In genomic region chr1:223853748-223854147, GRCh38 we compare ENCODE assay signal across 24 cellular contexts.
"Had no signal": no experiment of that assay in that cellular context is flagged by ENCODE, and none has a peak within 500 bp of the region (broad histone marks: within the 10 kb centered on the region; RNA-seq: fewer than 3 reads in every experiment).

No MANE protein-coding gene starts in this region.

- DNase-seq: activated CD4-positive, alpha-beta T cell treated with anti-CD3 and anti-CD28 coated beads, Interleukin-2, amount 10 ng/mL, durations not matched to agents 7 days and 5 days; activated CD8-positive, alpha-beta T cell treated with anti-CD3 and anti-CD28 coated beads, Interleukin-2, amount 10 ng/mL, durations not matched to agents 7 days and 5 days; activated gamma-delta T cell treated with Interleukin-2 at 50 U/mL for 16 hours; adrenal gland; central memory CD4-positive, alpha-beta T cell; dermis blood vessel endothelial cell; effector memory CD4-positive, alpha-beta T cell; glutamatergic neuron; kidney glomerular epithelial cell; left ventricle myocardium inferior; naive thymus-derived CD4-positive, alpha-beta T cell; occipital lobe; posterior cingulate gyrus; right lobe of liver; stimulated activated CD4-positive, alpha-beta T cell treated with anti-CD3 and anti-CD28 coated beads, Interleukin-1b, Interleukin-23, amount 100 ng/mL, for 48 hours; trophoblast cell; uterus had no signal

- H3K4me1 Mint-ChIP-seq: neural crest cell had no signal

- H3K27me3 Mint-ChIP-seq: activated naive CD4-positive, alpha-beta T cell treated with anti-CD3 and anti-CD28 coated beads, Interleukin-2, amount 50 U/mL, for 24 hours had no signal

- H3K9me3 ChIP-seq: adrenal gland, left ventricle myocardium inferior, right lobe of liver, uterus had no signal

- H3K27ac ChIP-seq: adrenal gland, hepatocyte, left ventricle myocardium inferior, right lobe of liver, skin epidermis, uterus, VCaP had no signal

- H3K27me3 ChIP-seq: hepatocyte, right lobe of liver, uterus had no signal

- H3K36me3 Mint-ChIP-seq: activated naive CD4-positive, alpha-beta T cell treated with anti-CD3 and anti-CD28 coated beads, Interleukin-2, amount 50 U/mL, for 24 hours had no signal

- H3K4me1 ChIP-seq: adrenal gland, left ventricle myocardium inferior, right lobe of liver, uterus had no signal

- ATAC-seq: activated CD4-positive, CD25-positive, alpha-beta regulatory T cell treated with anti-CD3 and anti-CD28 coated beads, Interleukin-2, amount 50 U/mL, for 24 hours; activated CD8-positive, alpha-beta T cell treated with anti-CD3 and anti-CD28 coated beads, Interleukin-2, amount 10 ng/mL, durations not matched to agents 7 days and 5 days; naive thymus-derived CD4-positive, alpha-beta T cell; right lobe of liver had no signal

- H3K36me3 ChIP-seq: adrenal gland, left ventricle myocardium inferior, right lobe of liver, uterus had no signal

- H3K4me3 Mint-ChIP-seq: activated CD4-positive, alpha-beta T cell treated with anti-CD3 and anti-CD28 coated beads, Interleukin-2, amount 10 ng/mL, durations not matched to agents 7 days and 5 days; activated CD8-positive, alpha-beta T cell treated with anti-CD3 and anti-CD28 coated beads, Interleukin-2, amount 10 ng/mL, durations not matched to agents 7 days and 5 days; activated naive CD4-positive, alpha-beta T cell treated with anti-CD3 and anti-CD28 coated beads, Interleukin-2, amount 50 U/mL, for 24 hours; activated T-helper 1 cell treated with anti-CD3 and anti-CD28 coated beads, Interleukin-12 subunit alpha, Interleukin-12 subunit beta, Interleukin-2, Interleukin-4 antibody, amounts not matched to agents 30 ng/mL and 10 ng/mL and 1 ng/mL, durations not matched to agents 14 hours and 24 hours and 36 hours; naive thymus-derived CD4-positive, alpha-beta T cell; neural crest cell had no signal

- H3K27ac Mint-ChIP-seq: activated CD4-positive, alpha-beta T cell treated with anti-CD3 and anti-CD28 coated beads, Interleukin-2, amount 10 ng/mL, durations not matched to agents 7 days and 5 days; activated CD8-positive, alpha-beta T cell treated with anti-CD3 and anti-CD28 coated beads, Interleukin-2, amount 10 ng/mL, durations not matched to agents 7 days and 5 days; activated naive CD4-positive, alpha-beta T cell treated with anti-CD3 and anti-CD28 coated beads, Interleukin-2, amount 50 U/mL, for 24 hours; activated T-helper 1 cell treated with anti-CD3 and anti-CD28 coated beads, Interleukin-12 subunit alpha, Interleukin-12 subunit beta, Interleukin-2, Interleukin-4 antibody, amounts not matched to agents 30 ng/mL and 10 ng/mL and 1 ng/mL, durations not matched to agents 14 hours and 24 hours and 36 hours; naive thymus-derived CD4-positive, alpha-beta T cell had no signal

- H3K4me3 ChIP-seq: adrenal gland, hepatocyte, left ventricle myocardium inferior, right lobe of liver, skin epidermis, uterus had no signal
